9 cellular contexts compared by ENCODE assay signal in the genomic region with DNA sequence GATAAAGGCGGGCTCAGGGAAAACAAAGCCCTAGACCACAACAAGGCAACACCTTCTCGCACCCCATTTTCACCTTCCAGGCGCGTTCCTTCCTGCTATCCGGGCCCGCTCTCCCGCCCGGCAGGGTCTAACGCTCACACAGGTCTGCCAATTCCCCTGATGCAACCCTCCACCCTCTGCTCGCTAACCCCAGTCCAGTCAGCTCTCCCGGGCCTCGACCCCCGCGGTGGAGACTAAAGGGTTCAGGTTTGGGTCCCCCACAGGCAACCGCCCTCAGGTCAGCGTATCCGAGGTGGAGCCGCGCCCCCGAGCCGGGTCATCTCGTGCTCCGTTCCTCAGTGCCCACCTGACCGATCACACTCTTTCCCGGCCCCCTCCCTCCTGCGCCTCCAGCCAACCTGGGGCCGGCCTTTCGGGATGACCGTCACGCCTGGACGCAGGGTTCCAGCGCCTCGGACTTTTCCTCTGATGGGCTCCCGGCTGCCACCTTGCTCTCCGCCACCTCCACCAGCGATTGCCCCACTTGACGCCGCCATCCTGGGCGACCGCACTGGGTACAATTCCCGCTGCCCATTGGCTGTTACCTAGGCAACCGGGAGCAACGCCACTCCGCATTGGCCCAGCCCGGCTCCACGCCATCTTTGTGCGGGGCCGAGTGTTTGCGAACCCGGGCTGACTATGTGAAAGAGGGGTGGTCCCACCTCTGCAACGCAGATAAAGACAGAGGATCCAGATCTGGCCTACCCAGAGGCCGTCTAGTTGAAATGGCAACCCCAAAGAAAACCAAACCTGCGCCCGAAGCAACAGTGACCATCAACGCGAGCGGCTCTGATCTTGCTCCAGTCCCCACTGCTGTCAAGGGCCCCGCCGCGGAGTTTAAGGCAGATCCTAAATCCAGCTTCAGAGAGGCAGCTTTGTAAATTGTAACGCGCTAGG.
DNase-seq lines count a peak whose midpoint lies in the region; ATAC-seq and FAIRE-seq lines count a peak whose summit lies in the region.
"Had no signal": no experiment of that assay in that cellular context is flagged by ENCODE, and none has a peak within 500 bp of the region (broad histone marks: within the 10 kb centered on the region; RNA-seq: fewer than 3 reads in every experiment).

A gene (minus strand): TSS at position 552 of the 936 bp plus-strand sequence. CDS start 13,847 bp downstream, outside the sequence.

- peak; percentile 72 for DNase-seq in NCI-H2196 treated with DMSO at 0.1 percent for 48 hours (lab: John Stamatoyannopoulos, UW; ENCODE audit: unreplicated experiment)
- peak; percentile 80 for DNase-seq in activated CD4-positive, CD25-positive, alpha-beta regulatory T cell treated with anti-CD3 and anti-CD28 coated beads, Interleukin-2, amount 50 U/mL, for 16 hours (ENCODE audit: low read depth, low spot score)
- peak; percentile 88 for DNase-seq in central memory CD4-positive, alpha-beta T cell
- peak; percentile 94 for DNase-seq in inferior parietal cortex (ENCODE audit: extremely low spot score)
- DNase-seq in smooth muscle cell of the brain vasculature (ENCODE audit: low read depth, low spot score), result peak; percentile 65
- DNase-seq: DND-41 had no signal

- ATAC-seq in GM18867 (IDR thresholded peaks at IDR 0.05; ENCODE audit: unreplicated experiment), result peak; percentile 99
- ATAC-seq in HG03095 (IDR thresholded peaks at IDR 0.05; ENCODE audit: unreplicated experiment), result peak; percentile 96

- FAIRE-seq in A204.1 (lab: Jason Lieb, UNC), result peak; percentile 70

Comparison
In these comparisons a context has a peak if more than half of its experiments do, and no peak if none do; other contexts are left out.
1. Peak in every context shown above with its lines: DNase-seq and ATAC-seq.